2 cellular contexts compared by ENCODE assay signal in genomic region chr11:63910605-63911195, GRCh38.
A peak's percentile ranks its signal among the peaks of the same experiment; 100 is the strongest.
TF ChIP-seq lines count a peak whose summit lies in the region.

No MANE protein-coding gene starts in this region.

TF ChIP-seq in GM23338, 12 proteins besides CTCF, POLR2A, EP300 and RAD21:
- TF ChIP-seq NANOG (IDR thresholded peaks at IDR 0.05; ENCODE audit: borderline replicate concordance) (no peak), POLR2AphosphoS5 (IDR thresholded peaks at IDR 0.05; ENCODE audit: low read depth) (peak; percentile 47; the same call in 1 of the 2 replicates)
- TF ChIP-seq, protein P1, sequence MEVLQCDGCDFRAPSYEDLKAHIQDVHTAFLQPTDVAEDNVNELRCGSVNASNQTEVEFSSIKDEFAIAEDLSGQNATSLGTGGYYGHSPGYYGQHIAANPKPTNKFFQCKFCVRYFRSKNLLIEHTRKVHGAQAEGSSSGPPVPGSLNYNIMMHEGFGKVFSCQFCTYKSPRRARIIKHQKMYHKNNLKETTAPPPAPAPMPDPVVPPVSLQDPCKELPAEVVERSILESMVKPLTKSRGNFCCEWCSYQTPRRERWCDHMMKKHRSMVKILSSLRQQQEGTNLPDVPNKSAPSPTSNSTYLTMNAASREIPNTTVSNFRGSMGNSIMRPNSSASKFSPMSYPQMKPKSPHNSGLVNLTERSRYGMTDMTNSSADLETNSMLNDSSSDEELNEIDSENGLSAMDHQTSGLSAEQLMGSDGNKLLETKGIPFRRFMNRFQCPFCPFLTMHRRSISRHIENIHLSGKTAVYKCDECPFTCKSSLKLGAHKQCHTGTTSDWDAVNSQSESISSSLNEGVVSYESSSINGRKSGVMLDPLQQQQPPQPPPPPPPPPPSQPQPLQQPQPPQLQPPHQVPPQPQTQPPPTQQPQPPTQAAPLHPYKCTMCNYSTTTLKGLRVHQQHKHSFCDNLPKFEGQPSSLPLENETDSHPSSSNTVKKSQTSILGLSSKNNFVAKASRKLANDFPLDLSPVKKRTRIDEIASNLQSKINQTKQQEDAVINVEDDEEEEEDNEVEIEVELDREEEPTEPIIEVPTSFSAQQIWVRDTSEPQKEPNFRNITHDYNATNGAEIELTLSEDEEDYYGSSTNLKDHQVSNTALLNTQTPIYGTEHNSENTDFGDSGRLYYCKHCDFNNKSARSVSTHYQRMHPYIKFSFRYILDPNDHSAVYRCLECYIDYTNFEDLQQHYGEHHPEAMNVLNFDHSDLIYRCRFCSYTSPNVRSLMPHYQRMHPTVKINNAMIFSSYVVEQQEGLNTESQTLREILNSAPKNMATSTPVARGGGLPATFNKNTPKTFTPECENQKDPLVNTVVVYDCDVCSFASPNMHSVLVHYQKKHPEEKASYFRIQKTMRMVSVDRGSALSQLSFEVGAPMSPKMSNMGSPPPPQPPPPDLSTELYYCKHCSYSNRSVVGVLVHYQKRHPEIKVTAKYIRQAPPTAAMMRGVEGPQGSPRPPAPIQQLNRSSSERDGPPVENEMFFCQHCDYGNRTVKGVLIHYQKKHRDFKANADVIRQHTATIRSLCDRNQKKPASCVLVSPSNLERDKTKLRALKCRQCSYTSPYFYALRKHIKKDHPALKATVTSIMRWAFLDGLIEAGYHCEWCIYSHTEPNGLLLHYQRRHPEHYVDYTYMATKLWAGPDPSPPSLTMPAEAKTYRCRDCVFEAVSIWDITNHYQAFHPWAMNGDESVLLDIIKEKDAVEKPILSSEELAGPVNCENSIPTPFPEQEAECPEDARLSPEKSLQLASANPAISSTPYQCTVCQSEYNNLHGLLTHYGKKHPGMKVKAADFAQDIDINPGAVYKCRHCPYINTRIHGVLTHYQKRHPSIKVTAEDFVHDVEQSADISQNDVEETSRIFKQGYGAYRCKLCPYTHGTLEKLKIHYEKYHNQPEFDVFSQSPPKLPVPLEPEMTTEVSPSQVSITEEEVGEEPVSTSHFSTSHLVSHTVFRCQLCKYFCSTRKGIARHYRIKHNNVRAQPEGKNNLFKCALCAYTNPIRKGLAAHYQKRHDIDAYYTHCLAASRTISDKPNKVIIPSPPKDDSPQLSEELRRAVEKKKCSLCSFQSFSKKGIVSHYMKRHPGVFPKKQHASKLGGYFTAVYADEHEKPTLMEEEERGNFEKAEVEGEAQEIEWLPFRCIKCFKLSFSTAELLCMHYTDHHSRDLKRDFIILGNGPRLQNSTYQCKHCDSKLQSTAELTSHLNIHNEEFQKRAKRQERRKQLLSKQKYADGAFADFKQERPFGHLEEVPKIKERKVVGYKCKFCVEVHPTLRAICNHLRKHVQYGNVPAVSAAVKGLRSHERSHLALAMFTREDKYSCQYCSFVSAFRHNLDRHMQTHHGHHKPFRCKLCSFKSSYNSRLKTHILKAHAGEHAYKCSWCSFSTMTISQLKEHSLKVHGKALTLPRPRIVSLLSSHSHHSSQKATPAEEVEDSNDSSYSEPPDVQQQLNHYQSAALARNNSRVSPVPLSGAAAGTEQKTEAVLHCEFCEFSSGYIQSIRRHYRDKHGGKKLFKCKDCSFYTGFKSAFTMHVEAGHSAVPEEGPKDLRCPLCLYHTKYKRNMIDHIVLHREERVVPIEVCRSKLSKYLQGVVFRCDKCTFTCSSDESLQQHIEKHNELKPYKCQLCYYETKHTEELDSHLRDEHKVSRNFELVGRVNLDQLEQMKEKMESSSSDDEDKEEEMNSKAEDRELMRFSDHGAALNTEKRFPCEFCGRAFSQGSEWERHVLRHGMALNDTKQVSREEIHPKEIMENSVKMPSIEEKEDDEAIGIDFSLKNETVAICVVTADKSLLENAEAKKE (CRISPR knock-in tag; IDR thresholded peaks at IDR 0.05) = no peak

TF ChIP-seq in H1, 55 proteins besides CTCF, POLR2A, EP300 and RAD21:
- TF ChIP-seq RXRA (IDR thresholded peaks at IDR 0.05; ENCODE audit: insufficient read depth, low read depth, low read length) = no peak
- TF ChIP-seq SP1 (IDR thresholded peaks at IDR 0.05; ENCODE audit: low read depth, low read length) = no peak
- TF ChIP-seq SIX5 (IDR thresholded peaks at IDR 0.05; ENCODE audit: low read depth, low read length) = no peak
- TF ChIP-seq SIN3A (conservative IDR thresholded peaks at IDR 0.05 in 1 of 2, IDR thresholded peaks at IDR 0.05 in 1 of 2; ENCODE audit: low read depth in 1 of 2, low read length in 2 of 2) = no peak
- TF ChIP-seq CHD2 (IDR thresholded peaks at IDR 0.05; ENCODE audit: low read length) = no peak
- no peak for TF ChIP-seq TAF7 (optimal IDR thresholded peaks at IDR 0.05; ENCODE audit: borderline replicate concordance, low read depth, low read length)
TF ChIP-seq in H1: peak in this region for 0.
